ENCODE assay signal across 8 cellular contexts in the genomic region with DNA sequence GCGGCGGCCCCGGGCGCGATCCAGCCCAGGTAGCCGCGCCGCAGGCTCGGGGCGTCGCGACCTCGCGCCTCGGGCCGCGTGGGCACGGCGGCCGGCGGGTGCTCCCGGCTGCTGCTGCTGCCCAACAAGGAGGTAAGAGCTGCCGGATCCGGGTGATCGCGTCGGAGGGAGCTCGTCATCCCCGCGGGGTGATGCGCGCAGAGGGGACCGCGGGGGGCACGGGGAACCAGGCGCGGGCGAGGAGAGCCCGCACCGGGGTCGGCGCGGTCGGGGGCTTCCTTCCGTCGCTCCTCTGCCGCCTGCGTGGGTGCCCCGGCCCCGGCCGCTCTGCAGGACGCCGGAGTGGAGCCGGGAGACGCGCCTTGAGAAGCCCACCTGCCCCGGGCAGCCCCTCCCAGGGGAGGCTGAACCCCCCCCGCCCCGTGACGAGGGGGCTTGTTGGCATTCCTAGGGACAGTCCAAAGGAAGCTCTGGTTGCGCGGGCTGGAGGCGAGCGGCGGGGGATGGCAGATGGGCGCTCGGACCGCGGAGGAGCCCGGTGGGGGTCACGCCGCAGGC.
A peak's percentile ranks its signal among the peaks of the same experiment; 100 is the strongest.
DNase-seq lines count a peak whose midpoint lies in the region; ATAC-seq, FAIRE-seq and TF ChIP-seq lines count a peak whose summit lies in the region.

No MANE protein-coding gene starts in this region.

- DNase-seq in esophagus muscularis mucosa (ENCODE audit: extremely low spot score) (no peak), NCI-H1105 (lab: John Stamatoyannopoulos, UW) (no peak), AML-193 (lab: John Stamatoyannopoulos, UW) (no peak), GM12891 (ENCODE audit: insufficient read length, low spot score) (no peak)

- H3K27ac ChIP-seq in esophagus muscularis mucosa (replicated peaks in 1 of 4) (peak overlapping the region; percentile 88 to 95 (median 93)), neutrophil (peak overlapping the region; percentile 91)

- H3K36me3 ChIP-seq in esophagus muscularis mucosa (no peaks in the 10 kb centered on the region), neutrophil (no peaks in the 10 kb centered on the region)

- no peak for TF ChIP-seq EP300 in esophagus muscularis mucosa (IDR thresholded peaks at IDR 0.05)

- no peaks in the 10 kb centered on the region for H3K9me3 ChIP-seq in esophagus muscularis mucosa
- H3K9me3 ChIP-seq in neutrophil = no peaks in the 10 kb centered on the region

- TF ChIP-seq CTCF in esophagus muscularis mucosa (IDR thresholded peaks at IDR 0.05) = no peak
- no peak for TF ChIP-seq CTCF in neutrophil (IDR thresholded peaks at IDR 0.05)

- peak overlapping the region; percentile 84 to 98 (median 90) for H3K4me3 ChIP-seq in esophagus muscularis mucosa
- peak overlapping the region; percentile 88 to 89 for H3K4me3 ChIP-seq in neutrophil (ENCODE audit: low read depth in 1 of 2, low read length in 1 of 2)

- 1% methylated on average over 16 of the region's 72 CpGs for WGBS in esophagus muscularis mucosa

- no peaks in the 10 kb centered on the region for H3K27me3 ChIP-seq in esophagus muscularis mucosa
- H3K27me3 ChIP-seq in neutrophil = no peaks in the 10 kb centered on the region

- intact Hi-C loops in esophagus muscularis mucosa (cut with DNase I) = loop anchor here (10.0 kb wide), 2 partner anchors 255 to 795 kb away; a partner anchor contains a TSS

- peak; percentile 16 for ATAC-seq in GM18907 (IDR thresholded peaks at IDR 0.05; ENCODE audit: unreplicated experiment)
- ATAC-seq in HG03025 (IDR thresholded peaks at IDR 0.05; ENCODE audit: low FRiP score, unreplicated experiment) = peak; percentile 10
- ATAC-seq in activated CD4-positive, CD25-positive, alpha-beta regulatory T cell treated with anti-CD3 and anti-CD28 coated beads, Interleukin-2, amount 50 U/mL, for 24 hours = peak; percentile 8 to 29

- FAIRE-seq in GM12891 (lab: Jason Lieb, UNC) = no peak

- no peak for TF ChIP-seq POLR2A in esophagus muscularis mucosa (IDR thresholded peaks at IDR 0.05; ENCODE audit: low read depth)
- no peak for TF ChIP-seq POLR2A in GM12891 (IDR thresholded peaks at IDR 0.05; ENCODE audit: low read depth, low read length)

- H3K4me1 ChIP-seq in esophagus muscularis mucosa (peaks cover 48 to 59% (median 49%) of the 10 kb centered on the region in 4 donors), neutrophil (ENCODE audit: control insufficient read depth in 1 of 2, insufficient read depth in 1 of 2, low read depth in 1 of 2, low read length in 1 of 2) (peaks cover 54 to 56% of the 10 kb centered on the region in 2 experiments)

TF ChIP-seq in GM12891, 5 proteins besides CTCF, POLR2A, EP300 and RAD21:
- TF ChIP-seq POLR2AphosphoS5 (IDR thresholded peaks at IDR 0.05; ENCODE audit: low read depth, low read length) (no peak), PAX5 (IDR thresholded peaks at IDR 0.05; ENCODE audit: insufficient read depth, low read length, severe bottlenecking) (no peak), TAF1 (IDR thresholded peaks at IDR 0.05; ENCODE audit: low read depth, low read length) (no peak), POU2F2 (IDR thresholded peaks at IDR 0.05; ENCODE audit: low read depth, low read length) (no peak)
